In the genomic region with DNA sequence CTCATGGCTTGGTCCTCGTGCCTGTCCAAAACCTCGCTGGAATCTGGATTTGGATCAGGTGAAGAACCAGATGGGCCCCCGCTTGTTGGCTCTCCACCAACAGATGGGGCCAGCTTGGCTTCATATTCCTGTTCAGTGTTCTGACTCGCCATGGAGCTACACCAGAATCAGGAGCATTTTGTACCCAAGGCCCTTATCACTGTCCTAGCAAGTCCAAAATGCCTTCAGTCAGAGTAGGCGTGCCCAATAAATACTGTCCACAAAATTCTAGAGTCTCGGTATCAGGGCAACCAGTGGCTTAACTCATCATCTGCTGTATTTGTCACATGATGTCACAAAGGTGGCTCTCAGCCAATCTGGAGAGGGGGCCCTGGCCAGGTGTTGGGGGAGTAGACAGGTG, we compare ENCODE assay signal across 6 cellular contexts. TPM values are rescaled to one million over a fixed set of nuclear protein-coding genes. Genes with fewer than 3 reads are reported as not detected.
"Had no signal": no experiment of that assay in that cellular context is flagged by ENCODE, and none has a peak within 500 bp of the region (broad histone marks: within the 10 kb centered on the region; RNA-seq: fewer than 3 reads in every experiment).

TSS of gene HSFX3 (minus strand) at position 224 of the 400 bp plus-strand sequence. CDS start at position 152, 72 bp downstream.

RNA-seq across cellular contexts. Expression of gene HSFX3, which starts in this region (rescaled TPM):
- total RNA-seq: M059J, PC-3, Peyer's patch, Right ventricle myocardium superior, SJSA1 had no signal
- polyA plus RNA-seq: SK-N-SH had no signal
